ENCODE assay signal across 22 cellular contexts in genomic region chr19:46429999-46430398, GRCh38. TPM values are rescaled to one million over a fixed set of nuclear protein-coding genes. Genes with fewer than 3 reads are reported as not detected.
DNase-seq lines count a peak whose midpoint lies in the region; ATAC-seq and TF ChIP-seq lines count a peak whose summit lies in the region.
"Had no signal": no experiment of that assay in that cellular context is flagged by ENCODE, and none has a peak within 500 bp of the region (broad histone marks: within the 10 kb centered on the region; RNA-seq: fewer than 3 reads in every experiment).

No MANE protein-coding gene starts in this region.

- peaks cover 23 to 31% of the 10 kb centered on the region in 2 donors for H3K4me1 Mint-ChIP-seq in natural killer cell treated with Interleukin-12 subunit alpha and Interleukin-12 subunit beta and Interleukin-15 and Interleukin-18, amount 100 ng/mL, for 72 hours (ENCODE audit: low read depth in 2 of 2)
- peaks cover 29 to 42% of the 10 kb centered on the region in 2 donors for H3K4me1 Mint-ChIP-seq in natural killer cell
- H3K4me1 Mint-ChIP-seq in brain: peaks cover 54% of the 10 kb centered on the region
- peaks cover 12% of the 10 kb centered on the region for H3K4me1 Mint-ChIP-seq in type B pancreatic cell (ENCODE audit: unreplicated experiment)

- TF ChIP-seq CTCF in natural killer cell (IDR thresholded peaks at IDR 0.05) (no peak), brain (conservative IDR thresholded peaks at IDR 0.05) (no peak), type B pancreatic cell (conservative IDR thresholded peaks at IDR 0.05) (no peak)

- no peaks in the 10 kb centered on the region for H3K36me3 Mint-ChIP-seq in natural killer cell treated with Interleukin-12 subunit alpha and Interleukin-12 subunit beta and Interleukin-15 and Interleukin-18, amount 100 ng/mL, for 72 hours
- H3K36me3 Mint-ChIP-seq in natural killer cell (no peaks in the 10 kb centered on the region), brain (peaks cover 2% of the 10 kb centered on the region), type B pancreatic cell (no peaks in the 10 kb centered on the region)
- H3K36me3 Mint-ChIP-seq: CD8-positive, alpha-beta T cell had no signal

- peak overlapping the region; percentile 27 for H3K4me3 Mint-ChIP-seq in natural killer cell treated with Interleukin-12 subunit alpha and Interleukin-12 subunit beta and Interleukin-15 and Interleukin-18, amount 100 ng/mL, for 72 hours
- H3K4me3 Mint-ChIP-seq in natural killer cell (no peak overlapping the region), brain (peak overlapping the region; percentile 56 to 97 (median 86)), type B pancreatic cell (peak overlapping the region; percentile 4)

- ATAC-seq in natural killer cell treated with Interleukin-12 subunit alpha and Interleukin-12 subunit beta and Interleukin-15 and Interleukin-18, amount 100 ng/mL, for 72 hours: no peak
- ATAC-seq in natural killer cell: no peak
- ATAC-seq in left ventricle myocardium superior: no peak
- ATAC-seq: CD8-positive, alpha-beta T cell; GM12878; HCT116 had no signal

- intact Hi-C loops in natural killer cell (cut with micrococcal nuclease) (no loop called here), left ventricle myocardium superior (cut with micrococcal nuclease) (no loop called here)

- H3K27me3 Mint-ChIP-seq in natural killer cell treated with Interleukin-12 subunit alpha and Interleukin-12 subunit beta and Interleukin-15 and Interleukin-18, amount 100 ng/mL, for 72 hours: peaks cover 42 to 44% of the 10 kb centered on the region in 2 donors
- H3K27me3 Mint-ChIP-seq in natural killer cell (ENCODE audit: low read depth in 2 of 2) (peaks cover 42 to 44% of the 10 kb centered on the region in 2 donors), brain (peaks cover 9% of the 10 kb centered on the region), type B pancreatic cell (peaks cover 52% of the 10 kb centered on the region)

- H3K27ac Mint-ChIP-seq in natural killer cell treated with Interleukin-12 subunit alpha and Interleukin-12 subunit beta and Interleukin-15 and Interleukin-18, amount 100 ng/mL, for 72 hours: peak overlapping the region in 1 of 2 donors; percentile 14
- H3K27ac Mint-ChIP-seq in natural killer cell: peak overlapping the region in 1 of 2 donors; percentile 91
- H3K27ac Mint-ChIP-seq in brain: peak overlapping the region in 1 of 5 experiments; percentile 7
- no peak overlapping the region for H3K27ac Mint-ChIP-seq in type B pancreatic cell
- H3K27ac Mint-ChIP-seq: CD8-positive, alpha-beta T cell had no signal

- H3K9me3 Mint-ChIP-seq in natural killer cell treated with Interleukin-12 subunit alpha and Interleukin-12 subunit beta and Interleukin-15 and Interleukin-18, amount 100 ng/mL, for 72 hours: no peaks in the 10 kb centered on the region
- H3K9me3 Mint-ChIP-seq in natural killer cell: no peaks in the 10 kb centered on the region
- peaks cover 0 to 11% (median 0%) of the 10 kb centered on the region in 5 experiments for H3K9me3 Mint-ChIP-seq in brain
- H3K9me3 Mint-ChIP-seq in type B pancreatic cell: no peaks in the 10 kb centered on the region
- H3K9me3 Mint-ChIP-seq: CD8-positive, alpha-beta T cell had no signal

- no peak for DNase-seq in natural killer cell treated with Interleukin-12 subunit alpha and Interleukin-12 subunit beta and Interleukin-15 and Interleukin-18, amount 100 ng/mL, for 72 hours (ENCODE audit: low spot score)
- DNase-seq in natural killer cell (no peak), NCI-H69 (lab: John Stamatoyannopoulos, UW) (peak; percentile 33), type B pancreatic cell (ENCODE audit: extremely low spot score, unreplicated experiment) (no peak), left ventricle myocardium superior (no peak), NOMO-1 treated with dmso at 0.1 percent for 144 hours (lab: John Stamatoyannopoulos, UW; ENCODE audit: unreplicated experiment) (no peak), mucosa of gallbladder (ENCODE audit: low spot score) (no peak)
- DNase-seq: C1 segment of cervical spinal cord; CD8-positive, alpha-beta T cell; DND-41; GOT3; IMR-90; Kasumi-1; NCI-H187; NCI-H774; Right ventricle myocardium superior had no signal

RNA-seq across cellular contexts. Expression of gene PNMA8C, which starts 1.3 kb away (rescaled TPM):
- not detected for total RNA-seq in natural killer cell treated with Interleukin-12 subunit alpha and Interleukin-12 subunit beta and Interleukin-15 and Interleukin-18, amount 100 ng/mL, for 72 hours
- total RNA-seq in natural killer cell (1 to 10 TPM in 1 of 3 donors, under 1 TPM in 2; 0.55 to 1.2 (median 0.87) TPM), type B pancreatic cell (ENCODE audit: low replicate concordance) (0.10 and 2.0 TPM in 2 replicates), left ventricle myocardium superior (0.07 TPM), mucosa of gallbladder (1.4 TPM)
- polyA plus RNA-seq in brain (ENCODE audit: insufficient read depth, low read depth, low replicate concordance): 5.3 TPM
- total RNA-seq: GM12878, MCF 10A, NCI-H460, Right ventricle myocardium superior, RPMI7951 had no signal
- polyA plus RNA-seq: GM12878 had no signal

RNA-seq across cellular contexts. Expression of gene CCDC8, which starts 16.6 kb away (rescaled TPM):
- not detected for total RNA-seq in natural killer cell treated with Interleukin-12 subunit alpha and Interleukin-12 subunit beta and Interleukin-15 and Interleukin-18, amount 100 ng/mL, for 72 hours
- not detected for total RNA-seq in natural killer cell
- 14.1 TPM for polyA plus RNA-seq in brain (ENCODE audit: insufficient read depth, low read depth, low replicate concordance)
- 22.1 and 29.3 TPM in 2 replicates for total RNA-seq in type B pancreatic cell (ENCODE audit: low replicate concordance)
- total RNA-seq in left ventricle myocardium superior: 33.5 TPM
- 8.5 TPM for total RNA-seq in mucosa of gallbladder
- total RNA-seq: CD8-positive, alpha-beta T cell; MCF 10A; NCI-H460 had no signal

RNA-seq across cellular contexts. Expression of gene PNMA8A, which starts 41.4 kb away (rescaled TPM):
- total RNA-seq in natural killer cell treated with Interleukin-12 subunit alpha and Interleukin-12 subunit beta and Interleukin-15 and Interleukin-18, amount 100 ng/mL, for 72 hours: not detected
- not detected for total RNA-seq in natural killer cell
- 59.3 TPM for polyA plus RNA-seq in brain (ENCODE audit: insufficient read depth, low read depth, low replicate concordance)
- 6.7 and 21.9 TPM in 2 replicates for total RNA-seq in type B pancreatic cell (ENCODE audit: low replicate concordance)
- 9.4 TPM for total RNA-seq in left ventricle myocardium superior
- total RNA-seq in mucosa of gallbladder: 9.6 TPM
- total RNA-seq: CD8-positive, alpha-beta T cell; NCI-H460; RPMI7951 had no signal
